ENCODE assay signal across 19 cellular contexts in genomic region chr18:51279367-51279984, GRCh38.
DNase-seq lines count a peak whose midpoint lies in the region; ATAC-seq and TF ChIP-seq lines count a peak whose summit lies in the region.
"Had no signal": no experiment of that assay in that cellular context is flagged by ENCODE, and none has a peak within 500 bp of the region (broad histone marks: within the 10 kb centered on the region; RNA-seq: fewer than 3 reads in every experiment).

No MANE protein-coding gene starts in this region.

- no peak for TF ChIP-seq CTCF in Caco-2 (IDR thresholded peaks at IDR 0.05; ENCODE audit: insufficient read depth in 1 of 2, low read depth in 1 of 2, low read length in 1 of 2, severe bottlenecking in 1 of 2, unreplicated experiment in 1 of 2)
- TF ChIP-seq CTCF in esophagus squamous epithelium (IDR thresholded peaks at IDR 0.05), result no peak

- no peaks in the 10 kb centered on the region for H3K27me3 Mint-ChIP-seq in Caco-2 (ENCODE audit: insufficient read depth, unreplicated experiment)

- no peak overlapping the region for H3K27ac ChIP-seq in esophagus squamous epithelium
- H3K27ac ChIP-seq: A549, sigmoid colon, testis had no signal

- H3K4me3 Mint-ChIP-seq in Caco-2 (ENCODE audit: unreplicated experiment), result peak overlapping the region; percentile 58

- H3K9me3 Mint-ChIP-seq in Caco-2 (ENCODE audit: unreplicated experiment), result peaks cover 9% of the 10 kb centered on the region

- H3K9me3 ChIP-seq in Caco-2 (no peaks in the 10 kb centered on the region), esophagus squamous epithelium (no peaks in the 10 kb centered on the region)
- H3K9me3 ChIP-seq: A549, mucosa of descending colon, sigmoid colon, testis had no signal

- POLR2A ChIA-PET in Caco-2 (lab: Charles Lee), result no interaction called here

- intact Hi-C loops in Caco-2 (cut with micrococcal nuclease; ENCODE audit: unreplicated experiment), result loop anchor here (1.0 to 5.0 kb wide), 4 partner anchors 42 to 113 kb away; no protein-coding TSS in a partner anchor
- intact Hi-C loops in esophagus squamous epithelium (cut with DNase I), result no loop called here

- H3K36me3 Mint-ChIP-seq in Caco-2 (ENCODE audit: insufficient read depth, unreplicated experiment), result peaks cover 12% of the 10 kb centered on the region

- H3K36me3 ChIP-seq in Caco-2 (ENCODE audit: control insufficient read depth, insufficient read depth, low read length) (no peaks in the 10 kb centered on the region), H7 (replicated peaks; ENCODE audit: control insufficient read depth, insufficient read depth, low read length) (no peaks in the 10 kb centered on the region), esophagus squamous epithelium (no peaks in the 10 kb centered on the region)
- H3K36me3 ChIP-seq: sigmoid colon had no signal

- ATAC-seq in GM19351 (IDR thresholded peaks at IDR 0.05; ENCODE audit: unreplicated experiment) (peak; percentile 81), HG02943 (IDR thresholded peaks at IDR 0.05; ENCODE audit: low read depth, unreplicated experiment) (peak; percentile 58), HG03439 (IDR thresholded peaks at IDR 0.05; ENCODE audit: unreplicated experiment) (no peak), HG03280 (IDR thresholded peaks at IDR 0.05; ENCODE audit: unreplicated experiment) (no peak)
- ATAC-seq: A549, esophagus mucosa, HCT116, mucosa of descending colon had no signal

- no peaks in the 10 kb centered on the region for H3K27me3 ChIP-seq in Caco-2 (replicated peaks; ENCODE audit: control insufficient read depth, insufficient read depth, low read length)
- H3K27me3 ChIP-seq in H7 (ENCODE audit: control insufficient read depth, insufficient read depth, low read length), result no peaks in the 10 kb centered on the region
- H3K27me3 ChIP-seq in esophagus squamous epithelium, result no peaks in the 10 kb centered on the region
- H3K27me3 ChIP-seq: sigmoid colon, testis had no signal

- WGBS in esophagus squamous epithelium, 2 donors, result 86 to 100% methylated on average over 2 of the region's 2 CpGs

- H3K4me3 ChIP-seq in Caco-2 (ENCODE audit: low read depth, low read length), result no peak overlapping the region
- no peak overlapping the region for H3K4me3 ChIP-seq in H7 (ENCODE audit: insufficient read depth, low read depth, low read length)
- H3K4me3 ChIP-seq in esophagus squamous epithelium, result no peak overlapping the region
- H3K4me3 ChIP-seq: A549, mucosa of descending colon, sigmoid colon, testis had no signal

- CTCF ChIA-PET in Caco-2 (lab: Charles Lee), result interaction anchor here (1.2 kb wide), 1 partner anchor 42 kb away, joined by 3 read pairs; no protein-coding TSS in a partner anchor

- peak; percentile 64 to 74 for DNase-seq in Caco-2
- peak; percentile 1 for DNase-seq in M059J (ENCODE audit: low read depth)
- no peak for DNase-seq in H7
- no peak for DNase-seq in esophagus squamous epithelium (lab: John Stamatoyannopoulos, UW)
- DNase-seq: activated CD4-positive, alpha-beta T cell treated with anti-CD3 and anti-CD28 coated beads for 4 hours; caudate nucleus; DMS 273 treated with DMSO at 0.1 percent for 48 hours; mucosa of descending colon; NCI-H1930; sigmoid colon; SW 1271; testis had no signal

- no peak for TF ChIP-seq POLR2A in esophagus squamous epithelium (IDR thresholded peaks at IDR 0.05)

- peaks cover 15% of the 10 kb centered on the region for H3K4me1 Mint-ChIP-seq in Caco-2 (ENCODE audit: low read depth, unreplicated experiment)

- no TSS peak for BruUV-seq in Caco-2 (replicated peaks; lab: Mats Ljungman, UMichigan)

- peak overlapping the region; percentile 58 for H3K27ac Mint-ChIP-seq in Caco-2 (ENCODE audit: unreplicated experiment)

- H3K4me1 ChIP-seq in Caco-2 (peaks cover 24% of the 10 kb centered on the region), esophagus squamous epithelium (no peaks in the 10 kb centered on the region)
- H3K4me1 ChIP-seq: A549, testis had no signal

Comparison
In these comparisons a context has a peak if more than half of its experiments do, and no peak if none do; other contexts are left out.
1. DNase-seq: peak in Caco-2 (2 of 2) and M059J (single experiment); none in H7 (single experiment) and esophagus squamous epithelium (single experiment).
2. ATAC-seq: peak in GM19351 (single experiment) and HG02943 (single experiment); none in HG03439 (single experiment) and HG03280 (single experiment).